ENCODE assay signal across 29 cellular contexts in genomic region chr17:9941305-9941704, GRCh38. TPM values are rescaled to one million over a fixed set of nuclear protein-coding genes. Genes with fewer than 3 reads are reported as not detected.
"Had no signal": no experiment of that assay in that cellular context is flagged by ENCODE, and none has a peak within 500 bp of the region (broad histone marks: within the 10 kb centered on the region; RNA-seq: fewer than 3 reads in every experiment).

No MANE protein-coding gene starts in this region.

- H3K36me3 ChIP-seq: SJSA1 had no signal

- FAIRE-seq: bronchial epithelial cell, TTC549 had no signal

- ATAC-seq: activated CD4-positive, alpha-beta T cell treated with anti-CD3 and anti-CD28 coated beads for 36 hours; activated CD4-positive, CD25-positive, alpha-beta regulatory T cell treated with anti-CD3 and anti-CD28 coated beads, Interleukin-2, amount 50 U/mL, for 24 hours; activated CD8-positive, alpha-beta T cell treated with anti-CD3 and anti-CD28 coated beads, Interleukin-2, amount 10 ng/mL, durations not matched to agents 7 days and 5 days; Panc1; WTC11 had no signal

- H3K4me3 ChIP-seq: SJSA1 had no signal

- H3K9ac ChIP-seq: SK-N-SH had no signal

- H3K4me2 ChIP-seq: SK-N-SH had no signal

- H3K9me3 ChIP-seq: SJSA1, SK-N-SH had no signal

- DNase-seq: activated CD4-positive, alpha-beta T cell treated with anti-CD3 and anti-CD28 coated beads for 36 hours; activated CD4-positive, alpha-beta T cell treated with anti-CD3 and anti-CD28 coated beads, Interleukin-2, amount 10 ng/mL, durations not matched to agents 7 days and 5 days; activated CD4-positive, alpha-beta T cell treated with anti-CD3 and anti-CD28 coated beads, Interleukin-2, amount 50 U/mL, for 48 hours; activated CD8-positive, alpha-beta T cell treated with anti-CD3 and anti-CD28 coated beads, Interleukin-2, amount 10 ng/mL, durations not matched to agents 7 days and 5 days; activated gamma-delta T cell; activated naive CD4-positive, alpha-beta T cell treated with Interleukin-2 at 50 U/mL for 16 hours; activated naive CD8-positive, alpha-beta T cell treated with anti-CD3 and anti-CD28 coated beads, Interleukin-2, amount 10 ng/mL, durations not matched to agents 7 days and 5 days; activated T-cell treated with anti-CD3 and anti-CD28 coated beads, Interleukin-2, amount 50 U/mL, for 24 hours; anterior cingulate cortex; central memory CD4-positive, alpha-beta T cell; Karpas-422; NCI-H1105; NCI-H1417 treated with DMSO at 0.1 percent for 48 hours; NCI-H187 treated with DMSO at 0.1 percent for 48 hours; NCI-H2081; NCI-H2171 treated with DMSO at 0.1 percent for 48 hours; NCI-H2227 treated with DMSO at 0.1 percent for 48 hours; NCI-H446 treated with DMSO at 0.1 percent for 48 hours; NCI-H524; SHP77 treated with DMSO at 0.1 percent for 48 hours; SK-N-SH had no signal

- H3K27ac ChIP-seq: SJSA1 had no signal

- H3K4me1 ChIP-seq: SJSA1 had no signal

- H3K27me3 ChIP-seq: SJSA1 had no signal

RNA-seq across cellular contexts. Expression of gene RCVRN, which starts 36.2 kb away (rescaled TPM):
- total RNA-seq: activated CD4-positive, alpha-beta T cell treated with anti-CD3 and anti-CD28 coated beads for 36 hours; activated CD4-positive, alpha-beta T cell treated with anti-CD3 and anti-CD28 coated beads, Interleukin-2, amount 10 ng/mL, durations not matched to agents 7 days and 5 days; activated CD8-positive, alpha-beta T cell treated with anti-CD3 and anti-CD28 coated beads, Interleukin-2, amount 10 ng/mL, durations not matched to agents 7 days and 5 days; activated naive CD8-positive, alpha-beta T cell treated with anti-CD3 and anti-CD28 coated beads, Interleukin-2, amount 10 ng/mL, durations not matched to agents 7 days and 5 days; activated T-helper 2 cell treated with anti-CD3 and anti-CD28 coated beads, Interferon-gamma antibody, Interleukin-2, Interleukin-4, amounts not matched to agents 10 μg/mL and 5 μg/mL and 100 μg/mL, durations not matched to agents 14 hours and 24 hours and 36 hours; bronchial epithelial cell; MCF 10A; WTC11 had no signal
- polyA plus RNA-seq: SK-N-SH had no signal
